8 cellular contexts compared by ENCODE assay signal in genomic region chr13:100646030-100646673, GRCh38. TPM values are rescaled to one million over a fixed set of nuclear protein-coding genes. Genes with fewer than 3 reads are reported as not detected.
DNase-seq lines count a peak whose midpoint lies in the region; ATAC-seq, FAIRE-seq and TF ChIP-seq lines count a peak whose summit lies in the region.

No MANE protein-coding gene starts in this region.

- WGBS in small intestine, 3 donors, result 85 to 90% (median 87%) methylated on average over 12 of the region's 12 CpGs

- FAIRE-seq in small intestine (lab: Jason Lieb, UNC), result no peak

- DNase-seq in DMS53 (lab: John Stamatoyannopoulos, UW) (peak; percentile 17), DMS53 treated with DMSO at 0.1 percent for 48 hours (lab: John Stamatoyannopoulos, UW; ENCODE audit: unreplicated experiment) (no peak), NCI-H82 treated with DMSO at 0.1 percent for 48 hours (lab: John Stamatoyannopoulos, UW; ENCODE audit: unreplicated experiment) (peak; percentile 9), fibroblast of villous mesenchyme (ENCODE audit: low read depth) (peak; percentile 42), small intestine (peak; percentile 11), coronary artery (ENCODE audit: low spot score) (no peak)
- DNase-seq in activated T-cell treated with anti-CD3 and anti-CD28 coated beads, Interleukin-2, amount 50 U/mL, for 24 hours, result no peak
- DNase-seq in activated CD4-positive, alpha-beta T cell treated with anti-CD3 and anti-CD28 coated beads for 36 hours, result no peak

- H3K27ac ChIP-seq in small intestine (ENCODE audit: low read depth in 1 of 2, low read length in 1 of 2), result no peak overlapping the region
- no peak overlapping the region for H3K27ac ChIP-seq in coronary artery

- no peaks in the 10 kb centered on the region for H3K27me3 Mint-ChIP-seq in activated T-cell treated with anti-CD3 and anti-CD28 coated beads, Interleukin-2, amount 50 U/mL, for 24 hours
- no peaks in the 10 kb centered on the region for H3K27me3 Mint-ChIP-seq in activated CD4-positive, alpha-beta T cell treated with anti-CD3 and anti-CD28 coated beads for 36 hours

- H3K9me3 Mint-ChIP-seq in activated T-cell treated with anti-CD3 and anti-CD28 coated beads, Interleukin-2, amount 50 U/mL, for 24 hours, result no peaks in the 10 kb centered on the region
- no peaks in the 10 kb centered on the region for H3K9me3 Mint-ChIP-seq in activated CD4-positive, alpha-beta T cell treated with anti-CD3 and anti-CD28 coated beads for 36 hours (ENCODE audit: low read depth)

- H3K9me3 ChIP-seq in small intestine (ENCODE audit: control insufficient read depth, low read depth), result no peaks in the 10 kb centered on the region

- ATAC-seq in activated CD4-positive, alpha-beta T cell treated with anti-CD3 and anti-CD28 coated beads for 36 hours, result no peak

- no peak overlapping the region for H3K4me3 Mint-ChIP-seq in activated T-cell treated with anti-CD3 and anti-CD28 coated beads, Interleukin-2, amount 50 U/mL, for 24 hours
- no peak overlapping the region for H3K4me3 Mint-ChIP-seq in activated CD4-positive, alpha-beta T cell treated with anti-CD3 and anti-CD28 coated beads for 36 hours

- intact Hi-C loops in activated CD4-positive, alpha-beta T cell treated with anti-CD3 and anti-CD28 coated beads for 36 hours (cut with DNase I, micrococcal nuclease), result no loop called here

- CTCF ChIA-PET in activated CD4-positive, alpha-beta T cell treated with anti-CD3 and anti-CD28 coated beads for 36 hours (lab: Charles Lee), result interaction anchor here (1.0 kb wide), 1 partner anchor 11 kb away, joined by 5 read pairs; no protein-coding TSS in a partner anchor

- POLR2A ChIA-PET in activated CD4-positive, alpha-beta T cell treated with anti-CD3 and anti-CD28 coated beads for 36 hours (lab: Charles Lee), result no interaction called here

- TF ChIP-seq CTCF in fibroblast of villous mesenchyme (IDR thresholded peaks at IDR 0.05; ENCODE audit: insufficient read depth, low read depth, low read length), result peak; percentile 61
- no peak for TF ChIP-seq CTCF in coronary artery (IDR thresholded peaks at IDR 0.05)

- H3K27ac Mint-ChIP-seq in activated T-cell treated with anti-CD3 and anti-CD28 coated beads, Interleukin-2, amount 50 U/mL, for 24 hours, result no peak overlapping the region
- no peak overlapping the region for H3K27ac Mint-ChIP-seq in activated CD4-positive, alpha-beta T cell treated with anti-CD3 and anti-CD28 coated beads for 36 hours

- H3K27me3 ChIP-seq in small intestine (ENCODE audit: control insufficient read depth in 2 of 2, insufficient read depth in 2 of 2, low read length in 2 of 2), result no peaks in the 10 kb centered on the region

- no peaks in the 10 kb centered on the region for H3K4me1 ChIP-seq in small intestine (ENCODE audit: control insufficient read depth in 2 of 2, insufficient read depth in 1 of 2, low read depth in 1 of 2, low read length in 1 of 2)

- H3K36me3 Mint-ChIP-seq in activated T-cell treated with anti-CD3 and anti-CD28 coated beads, Interleukin-2, amount 50 U/mL, for 24 hours (ENCODE audit: low read depth), result peaks cover 39% of the 10 kb centered on the region
- peaks cover 8% of the 10 kb centered on the region for H3K36me3 Mint-ChIP-seq in activated CD4-positive, alpha-beta T cell treated with anti-CD3 and anti-CD28 coated beads for 36 hours (ENCODE audit: low read depth)

- H3K4me3 ChIP-seq in fibroblast of villous mesenchyme (ENCODE audit: low read depth, low read length), result no peak overlapping the region
- H3K4me3 ChIP-seq in small intestine (ENCODE audit: low read depth in 1 of 2, low read length in 2 of 2), result no peak overlapping the region
- no peak overlapping the region for H3K4me3 ChIP-seq in coronary artery

- no peaks in the 10 kb centered on the region for H3K4me1 Mint-ChIP-seq in activated T-cell treated with anti-CD3 and anti-CD28 coated beads, Interleukin-2, amount 50 U/mL, for 24 hours (ENCODE audit: low read depth)
- H3K4me1 Mint-ChIP-seq in activated CD4-positive, alpha-beta T cell treated with anti-CD3 and anti-CD28 coated beads for 36 hours, result no peaks in the 10 kb centered on the region

- H3K36me3 ChIP-seq in small intestine (ENCODE audit: control insufficient read depth in 2 of 2, insufficient read depth in 2 of 2, low read length in 2 of 2), result peaks cover 1 to 12% of the 10 kb centered on the region in 2 donors

RNA-seq across cellular contexts. Expression of gene TMTC4, which starts 28.4 kb away (rescaled TPM):
- total RNA-seq in fibroblast of villous mesenchyme, result 11.7 and 12.9 TPM in 2 replicates
- 10 to 100 TPM in 1 of 3 donors, 1 to 10 TPM in 2; 6.3 to 10.2 (median 7.3) TPM for polyA plus RNA-seq in small intestine
- 10 to 100 TPM; 13.5 to 19.0 TPM for total RNA-seq in activated CD4-positive, alpha-beta T cell treated with anti-CD3 and anti-CD28 coated beads for 36 hours

RNA-seq across cellular contexts. Expression of gene GGACT, which starts 57.6 kb away (rescaled TPM):
- total RNA-seq in fibroblast of villous mesenchyme, result 5.2 and 8.2 TPM in 2 replicates
- polyA plus RNA-seq in small intestine, result 1 to 10 TPM; 4.1 to 5.4 (median 4.3) TPM
- total RNA-seq in activated CD4-positive, alpha-beta T cell treated with anti-CD3 and anti-CD28 coated beads for 36 hours, result 1 to 10 TPM; 6.8 to 7.0 TPM

Comparison
In these comparisons a context has a peak if more than half of its experiments do, and no peak if none do; other contexts are left out.
1. DNase-seq: peak in DMS53 (single experiment), NCI-H82 treated with DMSO at 0.1 percent for 48 hours (single experiment), fibroblast of villous mesenchyme (single experiment) and small intestine (single experiment); none in DMS53 treated with DMSO at 0.1 percent for 48 hours (single experiment), coronary artery (single experiment), activated T-cell treated with anti-CD3 and anti-CD28 coated beads, Interleukin-2, amount 50 U/mL, for 24 hours (single experiment) and activated CD4-positive, alpha-beta T cell treated with anti-CD3 and anti-CD28 coated beads for 36 hours (single experiment).